Comparison of ENCODE assay signal across 1 cellular context in the genomic region with DNA sequence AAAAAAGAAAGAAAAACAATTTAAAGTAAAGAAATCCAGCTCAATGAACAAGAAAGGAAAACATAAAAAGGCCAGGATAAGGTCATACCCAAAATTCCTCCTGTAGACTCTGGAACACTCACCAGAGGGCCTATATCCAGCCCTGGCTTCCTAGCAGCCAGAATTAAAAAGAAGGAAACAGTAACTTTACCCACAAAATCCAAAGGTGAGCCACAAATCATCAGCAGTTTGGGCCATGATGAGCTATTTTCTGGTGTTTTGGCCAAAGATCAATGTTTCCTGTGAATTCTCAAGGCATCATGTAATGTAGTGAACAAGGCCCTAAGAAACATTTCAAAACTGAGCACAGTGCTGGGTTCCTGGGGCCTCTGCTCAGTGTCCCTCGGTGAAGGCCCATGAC.
TF ChIP-seq lines count a peak whose summit lies in the region.

No MANE protein-coding gene starts in this region.

TF ChIP-seq in GM23338, 12 proteins besides CTCF, POLR2A, EP300 and RAD21 (continued from another document):
- no peak for TF ChIP-seq STAT1 (IDR thresholded peaks at IDR 0.05; ENCODE audit: unreplicated experiment)
- no peak for TF ChIP-seq ZNF331 (CRISPR knock-in tag; IDR thresholded peaks at IDR 0.05; ENCODE audit: low read depth)
- no peak for TF ChIP-seq ZNF114 (CRISPR knock-in tag; IDR thresholded peaks at IDR 0.05)
